In the genomic region with DNA sequence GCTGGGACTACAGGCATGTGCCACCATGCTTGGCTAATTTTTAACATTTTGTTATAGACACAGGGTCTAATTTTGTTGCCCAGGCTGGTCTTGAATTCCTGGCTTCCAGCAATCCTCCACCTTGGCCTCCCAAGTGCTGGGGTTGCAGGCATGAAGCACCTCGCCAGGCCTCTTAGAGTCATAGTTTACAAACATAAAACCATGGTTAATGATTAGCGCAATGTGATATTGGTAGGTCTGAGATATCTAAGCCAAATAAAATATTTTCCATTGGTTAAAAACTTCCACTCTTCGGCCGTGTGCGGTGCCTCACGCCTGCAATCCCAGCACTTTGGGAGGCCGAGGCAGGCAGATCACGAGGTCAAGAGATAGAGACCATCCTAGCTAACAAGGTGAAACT, we compare ENCODE assay signal across 13 cellular contexts.
"Had no signal": no experiment of that assay in that cellular context is flagged by ENCODE, and none has a peak within 500 bp of the region (broad histone marks: within the 10 kb centered on the region; RNA-seq: fewer than 3 reads in every experiment).

No MANE protein-coding gene starts in this region.

- H3K27ac Mint-ChIP-seq: activated T-helper 2 cell treated with anti-CD3 and anti-CD28 coated beads, Interferon-gamma antibody, Interleukin-2, Interleukin-4, amounts not matched to agents 10 μg/mL and 5 μg/mL and 100 μg/mL, durations not matched to agents 14 hours and 24 hours and 36 hours; brain; stimulated activated naive CD8-positive, alpha-beta T cell treated with anti-CD3 and anti-CD28 coated beads, Interleukin-15, amount 100 ng/mL, for 72 hours had no signal

- H3K9me3 Mint-ChIP-seq: activated T-helper 2 cell treated with anti-CD3 and anti-CD28 coated beads, Interferon-gamma antibody, Interleukin-2, Interleukin-4, amounts not matched to agents 10 μg/mL and 5 μg/mL and 100 μg/mL, durations not matched to agents 14 hours and 24 hours and 36 hours; brain; stimulated activated naive CD8-positive, alpha-beta T cell treated with anti-CD3 and anti-CD28 coated beads, Interleukin-15, amount 100 ng/mL, for 72 hours had no signal

- DNase-seq: activated CD4-positive, alpha-beta T cell treated with anti-CD3 and anti-CD28 coated beads, Interleukin-2, amount 50 U/mL, for 1 hour; activated CD4-positive, CD25-positive, alpha-beta regulatory T cell; activated naive CD4-positive, alpha-beta T cell treated with anti-CD3 and anti-CD28 coated beads, Interleukin-2, amount 50 U/mL, for 16 hours; activated T-cell treated with anti-CD3 and anti-CD28 coated beads for 4 hours; dermis blood vessel endothelial cell; hypothalamus; left cardiac atrium; stimulated activated CD4-positive, alpha-beta T cell treated with anti-CD3 and anti-CD28 coated beads, Interleukin-15, amount 100 ng/mL, for 24 hours; stimulated activated CD4-positive, alpha-beta T cell treated with anti-CD3 and anti-CD28 coated beads, Interleukin-4, amount 100 ng/mL, for 24 hours; stimulated activated naive CD8-positive, alpha-beta T cell treated with anti-CD3 and anti-CD28 coated beads, Interleukin-15, amount 100 ng/mL, for 72 hours; T-helper 2 cell had no signal

- ATAC-seq: left cardiac atrium; stimulated activated naive CD8-positive, alpha-beta T cell treated with anti-CD3 and anti-CD28 coated beads, Interleukin-15, amount 100 ng/mL, for 72 hours had no signal

- H3K27me3 Mint-ChIP-seq: brain; stimulated activated naive CD8-positive, alpha-beta T cell treated with anti-CD3 and anti-CD28 coated beads, Interleukin-15, amount 100 ng/mL, for 72 hours had no signal

- H3K4me3 Mint-ChIP-seq: brain; stimulated activated naive CD8-positive, alpha-beta T cell treated with anti-CD3 and anti-CD28 coated beads, Interleukin-15, amount 100 ng/mL, for 72 hours had no signal
